ENCODE assay signal across 18 cellular contexts in the genomic region with DNA sequence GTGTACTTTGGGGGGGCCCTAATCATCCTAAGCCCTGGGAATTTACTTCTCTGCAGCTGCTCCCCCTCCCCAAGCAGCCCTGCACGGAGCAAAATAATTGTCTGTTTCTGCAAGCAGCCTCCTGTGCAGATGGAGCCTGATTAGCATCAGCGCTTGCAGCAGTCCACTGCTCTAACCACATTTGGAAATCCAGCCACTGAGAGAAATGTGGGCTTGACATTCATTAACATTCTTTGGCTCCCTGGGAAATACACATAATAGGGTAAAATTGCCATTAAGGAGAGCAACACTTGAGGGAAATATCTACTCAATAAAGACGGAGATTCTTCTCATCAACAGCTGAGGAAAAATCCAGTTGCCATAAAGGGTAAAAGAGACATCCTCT.
"Had no signal": no experiment of that assay in that cellular context is flagged by ENCODE, and none has a peak within 500 bp of the region (broad histone marks: within the 10 kb centered on the region; RNA-seq: fewer than 3 reads in every experiment).

No MANE protein-coding gene starts in this region.

- H3K36me3 Mint-ChIP-seq: naive B cell; stimulated activated naive B cell treated with anti-CD40 and anti-IgM and Interleukin-4, amounts not matched to agents 10 μg/mL and 1 μg/mL and 100 μg/mL, for 72 hours had no signal

- H3K4me3 Mint-ChIP-seq: activated B cell treated with CpG ODN at 0.5 μM for 24 hours; activated naive CD8-positive, alpha-beta T cell treated with anti-CD3 and anti-CD28 coated beads, Interleukin-2, amount 50 U/mL, for 24 hours; activated T-helper 1 cell treated with anti-CD3 and anti-CD28 coated beads, Interleukin-12 subunit alpha, Interleukin-12 subunit beta, Interleukin-2, Interleukin-4 antibody, amounts not matched to agents 30 ng/mL and 10 ng/mL and 1 ng/mL, durations not matched to agents 14 hours and 24 hours and 36 hours; naive B cell; stimulated activated naive B cell treated with anti-CD40 and anti-IgM and Interleukin-4, amounts not matched to agents 10 μg/mL and 1 μg/mL and 100 μg/mL, for 72 hours had no signal

- H3K4me3 ChIP-seq: cardiac muscle cell, left lung, tibial nerve had no signal

- H3K27me3 ChIP-seq: cardiac muscle cell, neutrophil, tibial nerve had no signal

- DNase-seq: activated B cell treated with CpG ODN at 0.5 μM for 24 hours; activated CD4-positive, alpha-beta T cell treated with anti-CD3 and anti-CD28 coated beads for 48 hours; activated naive CD4-positive, alpha-beta T cell; activated naive CD8-positive, alpha-beta T cell treated with anti-CD3 and anti-CD28 coated beads, Interleukin-2, amount 50 U/mL, for 24 hours; aorta; left lung; mammary epithelial cell; naive B cell; stimulated activated CD4-positive, alpha-beta T cell treated with anti-CD3 and anti-CD28 coated beads, Interleukin-15, amount 100 ng/mL, for 24 hours; stimulated activated CD4-positive, alpha-beta T cell treated with anti-CD3 and anti-CD28 coated beads, Interleukin-4, amount 100 ng/mL, for 1 hour; stimulated activated naive B cell treated with anti-CD40 and anti-IgM and Interleukin-4, amounts not matched to agents 10 μg/mL and 1 μg/mL and 100 μg/mL, for 72 hours; SW 1271 had no signal

- H3K9me3 Mint-ChIP-seq: activated B cell treated with CpG ODN at 0.5 μM for 24 hours; activated naive CD8-positive, alpha-beta T cell treated with anti-CD3 and anti-CD28 coated beads, Interleukin-2, amount 50 U/mL, for 24 hours; activated T-helper 1 cell treated with anti-CD3 and anti-CD28 coated beads, Interleukin-12 subunit alpha, Interleukin-12 subunit beta, Interleukin-2, Interleukin-4 antibody, amounts not matched to agents 30 ng/mL and 10 ng/mL and 1 ng/mL, durations not matched to agents 14 hours and 24 hours and 36 hours; naive B cell; stimulated activated naive B cell treated with anti-CD40 and anti-IgM and Interleukin-4, amounts not matched to agents 10 μg/mL and 1 μg/mL and 100 μg/mL, for 72 hours had no signal

- H3K4me1 Mint-ChIP-seq: activated B cell treated with CpG ODN at 0.5 μM for 24 hours; activated naive CD8-positive, alpha-beta T cell treated with anti-CD3 and anti-CD28 coated beads, Interleukin-2, amount 50 U/mL, for 24 hours; naive B cell; stimulated activated naive B cell treated with anti-CD40 and anti-IgM and Interleukin-4, amounts not matched to agents 10 μg/mL and 1 μg/mL and 100 μg/mL, for 72 hours had no signal

- ATAC-seq: activated naive CD8-positive, alpha-beta T cell treated with anti-CD3 and anti-CD28 coated beads, Interleukin-2, amount 50 U/mL, for 24 hours; esophagus mucosa; left lung; stimulated activated naive B cell treated with anti-CD40 and anti-IgM and Interleukin-4, amounts not matched to agents 10 μg/mL and 1 μg/mL and 100 μg/mL, for 72 hours had no signal

- H3K27ac Mint-ChIP-seq: activated B cell treated with CpG ODN at 0.5 μM for 24 hours; activated naive CD8-positive, alpha-beta T cell treated with anti-CD3 and anti-CD28 coated beads, Interleukin-2, amount 50 U/mL, for 24 hours; activated T-helper 1 cell treated with anti-CD3 and anti-CD28 coated beads, Interleukin-12 subunit alpha, Interleukin-12 subunit beta, Interleukin-2, Interleukin-4 antibody, amounts not matched to agents 30 ng/mL and 10 ng/mL and 1 ng/mL, durations not matched to agents 14 hours and 24 hours and 36 hours; naive B cell; stimulated activated naive B cell treated with anti-CD40 and anti-IgM and Interleukin-4, amounts not matched to agents 10 μg/mL and 1 μg/mL and 100 μg/mL, for 72 hours had no signal

- H3K27ac ChIP-seq: cardiac muscle cell, left lung, neutrophil, parathyroid adenoma, tibial nerve had no signal

- H3K36me3 ChIP-seq: cardiac muscle cell, left lung, neutrophil, tibial nerve had no signal
